Comparison of ENCODE assay signal across 1 cellular context in the genomic region with DNA sequence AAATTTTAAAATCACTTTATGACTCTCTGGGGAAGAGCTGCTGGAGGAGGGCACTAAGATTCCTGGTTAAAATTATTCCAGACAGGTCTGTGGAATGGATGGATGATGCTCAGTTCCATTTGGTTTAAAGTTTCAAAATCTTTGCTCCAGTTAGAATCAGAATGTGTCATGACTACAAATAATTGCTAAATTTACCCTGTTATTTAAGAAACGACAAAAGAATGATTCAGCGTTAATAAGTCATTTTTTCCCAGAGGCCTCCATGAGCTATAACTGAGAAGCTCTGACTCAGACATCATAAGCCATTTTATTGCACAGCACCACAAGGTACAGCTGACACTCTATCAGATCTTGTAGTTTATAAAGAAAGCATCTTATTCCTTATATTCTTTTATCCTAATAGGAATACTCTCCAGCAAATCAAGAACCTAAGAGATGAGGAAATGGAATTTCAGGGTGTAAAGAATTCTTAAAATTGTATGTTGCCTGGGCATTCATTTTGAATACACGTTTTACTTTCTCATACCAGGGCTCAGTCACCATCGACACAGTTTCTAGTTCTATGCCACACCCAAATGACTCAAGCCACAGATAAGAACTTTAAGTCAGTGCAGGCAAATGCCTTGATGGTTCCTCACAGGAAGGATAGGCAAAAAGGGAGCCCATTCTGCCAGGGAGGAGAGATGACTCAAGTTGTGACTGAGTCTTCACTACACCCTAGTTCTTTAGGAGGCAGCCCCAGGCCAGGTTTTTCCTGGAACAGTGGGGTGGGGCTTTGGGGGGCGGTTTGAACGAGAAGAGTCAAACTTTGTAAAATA.
TF ChIP-seq lines count a peak whose summit lies in the region.

No MANE protein-coding gene starts in this region.

TF ChIP-seq in IMR-90, 13 proteins besides CTCF, POLR2A, EP300 and RAD21:
- peak; percentile 75 for TF ChIP-seq MAFK (IDR thresholded peaks at IDR 0.05; ENCODE audit: low read depth, low read length)
- TF ChIP-seq FOS (IDR thresholded peaks at IDR 0.05; ENCODE audit: low read depth, low read length): peak; percentile 75
- TF ChIP-seq SMC3 (IDR thresholded peaks at IDR 0.05; ENCODE audit: low read depth, low read length): no peak
- peak; percentile 91 for TF ChIP-seq CEBPB (IDR thresholded peaks at IDR 0.05; ENCODE audit: low read depth, low read length)
- TF ChIP-seq NFE2L2 (IDR thresholded peaks at IDR 0.05; ENCODE audit: low read depth, low read length): peak; percentile 85
- TF ChIP-seq BHLHE40 (IDR thresholded peaks at IDR 0.05; ENCODE audit: low read depth, low read length): 0 out of 2 replicates have a peak, but pooled peaks have one; percentile 43
- peak; percentile 50; the same call in 1 of the 2 replicates for TF ChIP-seq MAZ (IDR thresholded peaks at IDR 0.05; ENCODE audit: borderline replicate concordance, low read depth, low read length)
- TF ChIP-seq RCOR1 (IDR thresholded peaks at IDR 0.05; ENCODE audit: insufficient replicate concordance, low read length): peak; percentile 76
- TF ChIP-seq, protein P1, sequence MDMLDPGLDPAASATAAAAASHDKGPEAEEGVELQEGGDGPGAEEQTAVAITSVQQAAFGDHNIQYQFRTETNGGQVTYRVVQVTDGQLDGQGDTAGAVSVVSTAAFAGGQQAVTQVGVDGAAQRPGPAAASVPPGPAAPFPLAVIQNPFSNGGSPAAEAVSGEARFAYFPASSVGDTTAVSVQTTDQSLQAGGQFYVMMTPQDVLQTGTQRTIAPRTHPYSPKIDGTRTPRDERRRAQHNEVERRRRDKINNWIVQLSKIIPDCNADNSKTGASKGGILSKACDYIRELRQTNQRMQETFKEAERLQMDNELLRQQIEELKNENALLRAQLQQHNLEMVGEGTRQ (IDR thresholded peaks at IDR 0.05; ENCODE audit: low read depth, low read length): no peak
